9 cellular contexts compared by ENCODE assay signal in the genomic region with DNA sequence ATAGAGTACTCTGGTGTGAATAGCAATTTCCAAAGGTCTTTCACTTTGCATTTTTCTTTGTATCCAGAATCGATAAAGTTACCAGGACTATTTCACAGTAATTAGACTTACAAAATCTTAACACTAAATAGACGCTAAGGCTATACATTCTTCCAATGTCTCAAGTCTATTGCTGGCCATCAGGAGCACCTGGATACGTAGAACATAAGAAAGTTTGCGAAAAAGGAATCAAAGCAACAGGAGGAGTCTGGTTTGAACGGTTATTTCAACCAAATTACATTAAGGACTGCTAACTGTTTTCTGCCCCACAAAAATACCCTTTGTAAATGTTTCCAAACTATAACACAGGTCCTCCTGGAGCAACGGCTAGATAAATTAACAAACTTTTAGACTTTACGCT. TPM values are rescaled to one million over a fixed set of nuclear protein-coding genes. Genes with fewer than 3 reads are reported as not detected.
A peak's percentile ranks its signal among the peaks of the same experiment; 100 is the strongest.
DNase-seq lines count a peak whose midpoint lies in the region; ATAC-seq and TF ChIP-seq lines count a peak whose summit lies in the region.
"Had no signal": no experiment of that assay in that cellular context is flagged by ENCODE, and none has a peak within 500 bp of the region (broad histone marks: within the 10 kb centered on the region; RNA-seq: fewer than 3 reads in every experiment).

No MANE protein-coding gene starts in this region.

- intact Hi-C loops in right lobe of liver (cut with DNase I): no loop called here

- H3K36me3 ChIP-seq in adipocyte (ENCODE audit: control insufficient read depth, insufficient read depth, low read length, severe bottlenecking) (peaks cover 12% of the 10 kb centered on the region), right lobe of liver (peaks cover 0 to 12% (median 1%) of the 10 kb centered on the region in 4 donors)

- H3K27me3 ChIP-seq in adipocyte (replicated peaks; ENCODE audit: control insufficient read depth, insufficient read depth, low read length): no peaks in the 10 kb centered on the region
- no peaks in the 10 kb centered on the region for H3K27me3 ChIP-seq in right lobe of liver

- DNase-seq in activated naive CD4-positive, alpha-beta T cell treated with anti-CD3 and anti-CD28 coated beads, Interleukin-2, amount 50 U/mL, for 16 hours: no peak
- no peak for DNase-seq in adipocyte (ENCODE audit: low read depth)
- DNase-seq in right lobe of liver: no peak
- no peak for DNase-seq in type B pancreatic cell (ENCODE audit: extremely low spot score, unreplicated experiment)
- DNase-seq in AG08396 (ENCODE audit: low spot score): no peak
- DNase-seq in NCI-H2029 treated with DMSO at 0.1 percent for 48 hours (lab: John Stamatoyannopoulos, UW): no peak
- DNase-seq: NCI-H226 had no signal

- peak overlapping the region; percentile 91 to 99 (median 96) for H3K27ac ChIP-seq in right lobe of liver

- H3K27me3 Mint-ChIP-seq in activated naive CD4-positive, alpha-beta T cell treated with anti-CD3 and anti-CD28 coated beads, Interleukin-2, amount 50 U/mL, for 24 hours: no peaks in the 10 kb centered on the region
- H3K27me3 Mint-ChIP-seq in type B pancreatic cell: peaks cover 5% of the 10 kb centered on the region

- H3K36me3 Mint-ChIP-seq in activated naive CD4-positive, alpha-beta T cell treated with anti-CD3 and anti-CD28 coated beads, Interleukin-2, amount 50 U/mL, for 24 hours: peaks cover 20% of the 10 kb centered on the region
- H3K36me3 Mint-ChIP-seq in type B pancreatic cell: peaks cover 14% of the 10 kb centered on the region

- H3K4me3 ChIP-seq in adipocyte (ENCODE audit: low read length): peak overlapping the region; percentile 90
- H3K4me3 ChIP-seq in right lobe of liver: peak overlapping the region; percentile 30 to 58 (median 46)

- TF ChIP-seq CTCF in right lobe of liver (IDR thresholded peaks at IDR 0.05) (no peak), type B pancreatic cell (conservative IDR thresholded peaks at IDR 0.05) (no peak)

- no peak for TF ChIP-seq POLR2A in right lobe of liver (IDR thresholded peaks at IDR 0.05)

- ATAC-seq in right lobe of liver: no peak
- ATAC-seq in GM21515 (IDR thresholded peaks at IDR 0.05; ENCODE audit: unreplicated experiment): no peak

- no peaks in the 10 kb centered on the region for H3K9me3 Mint-ChIP-seq in activated naive CD4-positive, alpha-beta T cell treated with anti-CD3 and anti-CD28 coated beads, Interleukin-2, amount 50 U/mL, for 24 hours
- H3K9me3 Mint-ChIP-seq in type B pancreatic cell: no peaks in the 10 kb centered on the region

- peaks cover 33% of the 10 kb centered on the region for H3K4me1 ChIP-seq in adipocyte (ENCODE audit: control insufficient read depth, insufficient read depth, low read length)
- H3K4me1 ChIP-seq in right lobe of liver: peaks cover 0 to 24% (median 7%) of the 10 kb centered on the region in 4 donors

- no peaks in the 10 kb centered on the region for H3K9me3 ChIP-seq in adipocyte (ENCODE audit: control insufficient read depth, low read length)
- no peaks in the 10 kb centered on the region for H3K9me3 ChIP-seq in right lobe of liver

- WGBS in right lobe of liver (ENCODE audit: insufficient coverage, low coverage, low lambda C conversion rate, missing lambda C conversion rate): 26% methylated on average over 7 of the region's 7 CpGs

- H3K4me3 Mint-ChIP-seq in activated naive CD4-positive, alpha-beta T cell treated with anti-CD3 and anti-CD28 coated beads, Interleukin-2, amount 50 U/mL, for 24 hours: peak overlapping the region; percentile 94
- peak overlapping the region; percentile 98 for H3K4me3 Mint-ChIP-seq in type B pancreatic cell

- peaks cover 37% of the 10 kb centered on the region for H3K4me1 Mint-ChIP-seq in activated naive CD4-positive, alpha-beta T cell treated with anti-CD3 and anti-CD28 coated beads, Interleukin-2, amount 50 U/mL, for 24 hours
- H3K4me1 Mint-ChIP-seq in type B pancreatic cell (ENCODE audit: unreplicated experiment): peaks cover 22% of the 10 kb centered on the region

- H3K9ac ChIP-seq in adipocyte (ENCODE audit: low read length): peak overlapping the region; percentile 98

- H3K27ac Mint-ChIP-seq in activated naive CD4-positive, alpha-beta T cell treated with anti-CD3 and anti-CD28 coated beads, Interleukin-2, amount 50 U/mL, for 24 hours: peak overlapping the region; percentile 98
- H3K27ac Mint-ChIP-seq in type B pancreatic cell: peak overlapping the region; percentile 100

RNA-seq across cellular contexts. Expression of gene HNRNPA3, which starts 1.4 kb away (rescaled TPM):
- total RNA-seq in right lobe of liver (10 to 100 TPM; 22.4 to 70.4 (median 54.8) TPM), type B pancreatic cell (ENCODE audit: low replicate concordance) (203 and 304 TPM in 2 replicates)

RNA-seq across cellular contexts. Expression of gene NFE2L2, which starts 53.4 kb away (rescaled TPM):
- total RNA-seq in right lobe of liver: 10 to 100 TPM; 27.9 to 83.6 (median 35.6) TPM
- total RNA-seq in type B pancreatic cell (ENCODE audit: low replicate concordance): 74.7 and 95.0 TPM in 2 replicates
